ENCODE assay signal across 20 cellular contexts in the genomic region with DNA sequence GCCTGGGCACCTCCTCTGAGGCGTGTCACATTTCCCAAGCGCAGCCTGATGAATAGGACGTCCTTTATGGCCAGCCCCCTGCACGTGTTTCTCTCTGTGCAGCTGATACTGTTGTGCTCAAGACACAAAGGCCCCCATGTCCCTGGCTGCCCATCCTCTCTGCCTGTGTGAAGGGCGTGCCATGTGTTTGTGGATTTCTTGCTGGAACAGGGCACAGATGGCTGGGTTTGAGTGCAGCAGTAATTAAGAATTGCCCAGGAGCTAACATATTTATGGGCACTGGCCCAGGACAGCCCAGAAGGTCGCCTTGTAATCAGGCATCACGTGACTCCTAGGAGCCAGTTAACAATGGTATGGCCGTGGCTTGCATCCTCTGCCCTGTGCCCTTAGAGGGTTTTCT.
DNase-seq lines count a peak whose midpoint lies in the region; ATAC-seq lines count a peak whose summit lies in the region.
"Had no signal": no experiment of that assay in that cellular context is flagged by ENCODE, and none has a peak within 500 bp of the region (broad histone marks: within the 10 kb centered on the region; RNA-seq: fewer than 3 reads in every experiment).

No MANE protein-coding gene starts in this region.

- H3K27ac Mint-ChIP-seq in activated T-helper 17 cell treated with anti-CD3 and anti-CD28 coated beads, Interleukin-2, amount 50 U/mL, for 72 hours, result peak overlapping the region; percentile 58

- no peak overlapping the region for H4K91ac ChIP-seq in neuronal stem cell (ENCODE audit: low read depth, low read length, poor library complexity)

- DNase-seq in NCI-H748 (lab: John Stamatoyannopoulos, UW; ENCODE audit: unreplicated experiment) (peak; percentile 69), NCI-H748 treated with DMSO at 0.1 percent for 48 hours (lab: John Stamatoyannopoulos, UW) (no peak), NCI-H187 (lab: John Stamatoyannopoulos, UW) (peak; percentile 66 to 69), neuronal stem cell (ENCODE audit: low spot score) (no peak), mucosa of gallbladder (ENCODE audit: low spot score) (no peak)
- no peak for DNase-seq in activated CD4-positive, alpha-beta T cell treated with anti-CD3 and anti-CD28 coated beads, Interleukin-2, amount 50 U/mL, for 4 hours
- DNase-seq: activated naive CD4-positive, alpha-beta T cell treated with anti-CD3 and anti-CD28 coated beads, Interleukin-2, amount 50 U/mL, for 16 hours; activated T-cell treated with anti-CD3 and anti-CD28 coated beads, Interleukin-2, amount 50 U/mL, for 1 hour; colonic mucosa; hippocampal formation; islet precursor cell; NCI-H2029 treated with DMSO at 0.1 percent for 48 hours; NK-92 treated with Interleukin-12 subunit alpha and Interleukin-12 subunit beta, amount 100 ng/mL, for 24 hours; retina; tibial artery had no signal

- no peaks in the 10 kb centered on the region for H3K36me3 Mint-ChIP-seq in activated T-helper 17 cell treated with anti-CD3 and anti-CD28 coated beads, Interleukin-2, amount 50 U/mL, for 72 hours (ENCODE audit: low read depth)

- H4K8ac ChIP-seq in neuronal stem cell (ENCODE audit: low read depth, low read length), result no peak overlapping the region

- H2BK12ac ChIP-seq in neuronal stem cell (ENCODE audit: low read length), result no peak overlapping the region

- H3K27ac ChIP-seq in neuronal stem cell (replicated peaks; ENCODE audit: low read length), result peak overlapping the region; percentile 10
- H3K27ac ChIP-seq: colonic mucosa, neutrophil, RWPE1, tibial artery had no signal

- H3K9me3 ChIP-seq in neuronal stem cell (replicated peaks in 1 of 2; ENCODE audit: control insufficient read depth in 2 of 2, insufficient read depth in 1 of 2, low read depth in 1 of 2, low read length in 2 of 2), result no peaks in the 10 kb centered on the region
- H3K9me3 ChIP-seq: ascending aorta, colonic mucosa, neutrophil, tibial artery had no signal

- no peak overlapping the region for H3K23ac ChIP-seq in neuronal stem cell (ENCODE audit: low read depth, low read length, poor library complexity)

- no peak for ATAC-seq in activated T-helper 17 cell treated with anti-CD3 and anti-CD28 coated beads, Interleukin-2, amount 50 U/mL, for 72 hours (replicated peaks)
- no peak for ATAC-seq in GM21786 (IDR thresholded peaks at IDR 0.05; ENCODE audit: unreplicated experiment)

- no peak overlapping the region for H2BK120ac ChIP-seq in neuronal stem cell (ENCODE audit: low read depth, low read length)

- H3K4me3 ChIP-seq in neuronal stem cell (ENCODE audit: low read length in 2 of 2), result no peak overlapping the region
- H3K4me3 ChIP-seq: ascending aorta, colonic mucosa, tibial artery had no signal

- H3K18ac ChIP-seq in neuronal stem cell (ENCODE audit: low read length), result peak overlapping the region; percentile 79

- H2BK5ac ChIP-seq in neuronal stem cell (ENCODE audit: low read length), result no peak overlapping the region

- H3K27me3 Mint-ChIP-seq in activated T-helper 17 cell treated with anti-CD3 and anti-CD28 coated beads, Interleukin-2, amount 50 U/mL, for 72 hours, result no peaks in the 10 kb centered on the region

- H3K4ac ChIP-seq in neuronal stem cell (ENCODE audit: low read length), result no peak overlapping the region

- no peak overlapping the region for H3K4me2 ChIP-seq in neuronal stem cell (ENCODE audit: insufficient read depth, low read length, poor library complexity, severe bottlenecking)

- H3K36me3 ChIP-seq in neuronal stem cell (replicated peaks in 1 of 2; ENCODE audit: control insufficient read depth in 2 of 2, insufficient read depth in 2 of 2, low read length in 2 of 2), result peaks cover 2 to 37% of the 10 kb centered on the region in 2 donors
- H3K36me3 ChIP-seq: ascending aorta, colonic mucosa, neutrophil, tibial artery had no signal

- no peak overlapping the region for H2BK15ac ChIP-seq in neuronal stem cell (ENCODE audit: low read length)

- H3K79me1 ChIP-seq in neuronal stem cell (ENCODE audit: low read depth, low read length), result peaks cover 9% of the 10 kb centered on the region

- H3K4me3 Mint-ChIP-seq in activated T-helper 17 cell treated with anti-CD3 and anti-CD28 coated beads, Interleukin-2, amount 50 U/mL, for 72 hours, result no peak overlapping the region

- peaks cover 11 to 19% of the 10 kb centered on the region in 2 donors for H3K4me1 ChIP-seq in neuronal stem cell (ENCODE audit: control insufficient read depth in 2 of 2, insufficient read depth in 1 of 2, low read depth in 1 of 2, low read length in 2 of 2)
- H3K4me1 ChIP-seq: ascending aorta, colonic mucosa had no signal

- no peak overlapping the region for H2AFZ ChIP-seq in neuronal stem cell (ENCODE audit: low read length)

- H3K4me1 Mint-ChIP-seq in activated T-helper 17 cell treated with anti-CD3 and anti-CD28 coated beads, Interleukin-2, amount 50 U/mL, for 72 hours, result peaks cover 12% of the 10 kb centered on the region

- no CpG with 5 or more reads among the region's 8 CpGs for WGBS in neuronal stem cell (ENCODE audit: extremely low coverage in 2 of 2, insufficient read length in 2 of 2, insufficient replicate concordance in 1 of 2), 2 donors

- H3K9me3 Mint-ChIP-seq in activated T-helper 17 cell treated with anti-CD3 and anti-CD28 coated beads, Interleukin-2, amount 50 U/mL, for 72 hours, result no peaks in the 10 kb centered on the region

- H2AK5ac ChIP-seq in neuronal stem cell (ENCODE audit: low read depth, low read length), result peak overlapping the region; percentile 16

- H3K14ac ChIP-seq in neuronal stem cell (ENCODE audit: low read length), result no peak overlapping the region

- no peak overlapping the region for H3K9ac ChIP-seq in neuronal stem cell (ENCODE audit: low read depth, low read length, poor library complexity)

- H3K27me3 ChIP-seq in neuronal stem cell (ENCODE audit: control insufficient read depth in 3 of 3, insufficient read depth in 3 of 3, low read depth in 1 of 3, low read length in 3 of 3), result no peaks in the 10 kb centered on the region
- H3K27me3 ChIP-seq: ascending aorta, colonic mucosa, neutrophil, tibial artery had no signal

Comparison
In these comparisons a context has a peak if more than half of its experiments do, and no peak if none do; other contexts are left out.
1. DNase-seq: peak in NCI-H748 (single experiment) and NCI-H187 (2 of 2); none in NCI-H748 treated with DMSO at 0.1 percent for 48 hours (single experiment), neuronal stem cell (single experiment), activated CD4-positive, alpha-beta T cell treated with anti-CD3 and anti-CD28 coated beads, Interleukin-2, amount 50 U/mL, for 4 hours (0 of 2) and mucosa of gallbladder (single experiment).